ENCODE assay signal across 19 cellular contexts in the genomic region with DNA sequence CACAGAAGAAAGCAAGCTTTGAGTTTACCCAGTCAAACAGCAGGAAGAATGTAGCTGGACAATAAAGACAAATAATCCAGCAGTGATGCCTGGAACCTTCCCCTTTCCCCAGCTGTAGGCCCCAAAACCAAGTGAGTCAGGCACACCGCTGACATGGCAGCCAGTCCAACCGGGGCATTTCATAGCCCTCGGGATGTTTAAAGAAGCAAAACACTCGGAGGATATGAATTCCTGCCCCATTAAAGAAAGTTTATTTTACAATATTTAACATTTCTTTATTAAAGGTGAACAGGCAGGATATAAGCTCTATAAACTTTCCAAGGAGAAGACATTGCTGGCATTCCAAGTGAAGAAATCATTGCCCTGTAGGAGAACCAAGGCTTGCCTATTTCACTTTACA.
DNase-seq lines count a peak whose midpoint lies in the region; ATAC-seq and TF ChIP-seq lines count a peak whose summit lies in the region.
"Had no signal": no experiment of that assay in that cellular context is flagged by ENCODE, and none has a peak within 500 bp of the region (broad histone marks: within the 10 kb centered on the region; RNA-seq: fewer than 3 reads in every experiment).

No MANE protein-coding gene starts in this region.

- ATAC-seq in gastroesophageal sphincter (peak; percentile 39), upper lobe of left lung (ENCODE audit: low FRiP score in 2 of 2) (no peak)
- ATAC-seq: activated naive CD8-positive, alpha-beta T cell treated with anti-CD3 and anti-CD28 coated beads, Interleukin-2, amount 50 U/mL, for 24 hours; effector memory CD8-positive, alpha-beta T cell; left colon had no signal

- H3K27me3 ChIP-seq in GM23248 (replicated peaks; ENCODE audit: insufficient read depth) = no peaks in the 10 kb centered on the region
- H3K27me3 ChIP-seq in SJSA1 (replicated peaks) = no peaks in the 10 kb centered on the region
- H3K27me3 ChIP-seq in gastroesophageal sphincter = no peaks in the 10 kb centered on the region
- no peaks in the 10 kb centered on the region for H3K27me3 ChIP-seq in smooth muscle cell (ENCODE audit: low read depth)
- H3K27me3 ChIP-seq in neuronal stem cell (ENCODE audit: control insufficient read depth in 3 of 3, insufficient read depth in 3 of 3, low read depth in 1 of 3, low read length in 3 of 3) = no peaks in the 10 kb centered on the region
- no peaks in the 10 kb centered on the region for H3K27me3 ChIP-seq in upper lobe of left lung

- H3K36me3 Mint-ChIP-seq in activated T-cell treated with anti-CD3 and anti-CD28 coated beads, Interleukin-2, amount 50 U/mL, for 24 hours (ENCODE audit: low read depth) = no peaks in the 10 kb centered on the region

- H3F3A ChIP-seq in GM23248 (ENCODE audit: insufficient read depth) = peaks cover 42% of the 10 kb centered on the region
- H3F3A ChIP-seq in smooth muscle cell (ENCODE audit: low read depth) = no peaks in the 10 kb centered on the region

- H4K20me1 ChIP-seq in GM23248 (ENCODE audit: insufficient read depth) (no peaks in the 10 kb centered on the region), smooth muscle cell (ENCODE audit: low read depth) (no peaks in the 10 kb centered on the region)

- H2BK15ac ChIP-seq in neuronal stem cell (ENCODE audit: low read length) = no peak overlapping the region

- in situ Hi-C loops in GM23248 (cut with MboI) = no loop called here

- no peak overlapping the region for H2BK5ac ChIP-seq in neuronal stem cell (ENCODE audit: low read length)

- H3K79me2 ChIP-seq in GM23248 (ENCODE audit: insufficient read depth) (no peaks in the 10 kb centered on the region), smooth muscle cell (ENCODE audit: low read depth) (no peaks in the 10 kb centered on the region)

- H3K27ac ChIP-seq in GM23248 = no peak overlapping the region
- H3K27ac ChIP-seq in SJSA1 = peak overlapping the region; percentile 23
- peak overlapping the region; percentile 0 to 80 (median 66) for H3K27ac ChIP-seq in gastroesophageal sphincter
- peak overlapping the region; percentile 68 for H3K27ac ChIP-seq in smooth muscle cell (ENCODE audit: low read depth)
- H3K27ac ChIP-seq in neuronal stem cell (replicated peaks; ENCODE audit: low read length) = no peak overlapping the region
- H3K27ac ChIP-seq in upper lobe of left lung = no peak overlapping the region
- H3K27ac ChIP-seq: C4-2B, SK-N-MC had no signal

- H4K8ac ChIP-seq in neuronal stem cell (ENCODE audit: low read depth, low read length) = no peak overlapping the region

- no peak overlapping the region for H3K14ac ChIP-seq in neuronal stem cell (ENCODE audit: low read length)

- H4K91ac ChIP-seq in neuronal stem cell (ENCODE audit: low read depth, low read length, poor library complexity) = no peak overlapping the region

- H3K4me3 ChIP-seq in GM23248 (no peak overlapping the region), SJSA1 (no peak overlapping the region), gastroesophageal sphincter (no peak overlapping the region), smooth muscle cell (no peak overlapping the region), neuronal stem cell (ENCODE audit: low read length in 2 of 2) (no peak overlapping the region), upper lobe of left lung (no peak overlapping the region)
- H3K4me3 ChIP-seq: SK-N-MC had no signal

- DNase-seq in GM23248 (peak; percentile 38), SJSA1 (ENCODE audit: low read depth in 1 of 2, low spot score in 2 of 2) (peak; percentile 60 to 69), smooth muscle cell (lab: John Stamatoyannopoulos, UW; ENCODE audit: unreplicated experiment) (no peak), neuronal stem cell (ENCODE audit: low spot score) (no peak), upper lobe of left lung (no peak)
- no peak for DNase-seq in activated T-cell treated with anti-CD3 and anti-CD28 coated beads, Interleukin-2, amount 50 U/mL, for 24 hours
- DNase-seq: activated naive CD8-positive, alpha-beta T cell treated with anti-CD3 and anti-CD28 coated beads, Interleukin-2, amount 50 U/mL, for 24 hours; central memory CD4-positive, alpha-beta T cell; effector memory CD8-positive, alpha-beta T cell; hypothalamus; left colon; NCI-H1436; NCI-H526 treated with DMSO at 0.1 percent for 48 hours; nucleus accumbens had no signal

- TF ChIP-seq CTCF in gastroesophageal sphincter (IDR thresholded peaks at IDR 0.05) (no peak), smooth muscle cell (IDR thresholded peaks at IDR 0.05; ENCODE audit: borderline replicate concordance, insufficient read depth, poor library complexity, severe bottlenecking) (no peak), upper lobe of left lung (IDR thresholded peaks at IDR 0.05) (no peak)

- TF ChIP-seq POLR2A in gastroesophageal sphincter (IDR thresholded peaks at IDR 0.05) (no peak), upper lobe of left lung (IDR thresholded peaks at IDR 0.05) (no peak)

- no peak overlapping the region for H3K27ac Mint-ChIP-seq in activated T-cell treated with anti-CD3 and anti-CD28 coated beads, Interleukin-2, amount 50 U/mL, for 24 hours
- H3K27ac Mint-ChIP-seq: activated naive CD8-positive, alpha-beta T cell treated with anti-CD3 and anti-CD28 coated beads, Interleukin-2, amount 50 U/mL, for 24 hours; activated T-helper 2 cell treated with anti-CD3 and anti-CD28 coated beads, Interferon-gamma antibody, Interleukin-2, Interleukin-4, amounts not matched to agents 10 μg/mL and 5 μg/mL and 100 μg/mL, durations not matched to agents 14 hours and 24 hours and 36 hours; effector memory CD8-positive, alpha-beta T cell; stimulated activated naive CD8-positive, alpha-beta T cell treated with anti-CD3 and anti-CD28 coated beads, Interleukin-15, Interleukin-2, amounts not matched to agents 100 ng/mL and 50 ng/mL, for 24 hours had no signal

- H3K36me3 ChIP-seq in GM23248 (ENCODE audit: low read depth) (no peaks in the 10 kb centered on the region), SJSA1 (no peaks in the 10 kb centered on the region), gastroesophageal sphincter (no peaks in the 10 kb centered on the region), smooth muscle cell (ENCODE audit: low read depth) (no peaks in the 10 kb centered on the region), neuronal stem cell (replicated peaks in 1 of 2; ENCODE audit: control insufficient read depth in 2 of 2, insufficient read depth in 2 of 2, low read length in 2 of 2) (no peaks in the 10 kb centered on the region), upper lobe of left lung (no peaks in the 10 kb centered on the region)

- 69 to 70% methylated on average over 4 of the region's 4 CpGs for WGBS in GM23248 (ENCODE audit: low coverage in 1 of 2, low lambda C conversion rate in 2 of 2, missing lambda C conversion rate in 2 of 2), 2 experiments
- WGBS in gastroesophageal sphincter (ENCODE audit: low coverage in 1 of 2), 2 donors = 66% methylated on average over 4 of the region's 4 CpGs; no CpG with 5 or more reads in 1 of the 2 donors
- 73% methylated on average over 4 of the region's 4 CpGs for WGBS in smooth muscle cell (ENCODE audit: low lambda C conversion rate)
- WGBS in neuronal stem cell (ENCODE audit: extremely low coverage in 2 of 2, insufficient read length in 2 of 2, insufficient replicate concordance in 1 of 2), 2 donors = no CpG with 5 or more reads among the region's 4 CpGs
- WGBS in upper lobe of left lung, 2 donors = 64 to 75% methylated on average over 4 of the region's 4 CpGs

- no peaks in the 10 kb centered on the region for H3K4me1 Mint-ChIP-seq in activated T-cell treated with anti-CD3 and anti-CD28 coated beads, Interleukin-2, amount 50 U/mL, for 24 hours (ENCODE audit: low read depth)

- H3K18ac ChIP-seq in neuronal stem cell (ENCODE audit: low read length) = no peak overlapping the region

- H3K27me3 Mint-ChIP-seq in activated T-cell treated with anti-CD3 and anti-CD28 coated beads, Interleukin-2, amount 50 U/mL, for 24 hours = no peaks in the 10 kb centered on the region
- H3K27me3 Mint-ChIP-seq: activated naive CD8-positive, alpha-beta T cell treated with anti-CD3 and anti-CD28 coated beads, Interleukin-2, amount 50 U/mL, for 24 hours; effector memory CD8-positive, alpha-beta T cell; stimulated activated naive CD8-positive, alpha-beta T cell treated with anti-CD3 and anti-CD28 coated beads, Interleukin-15, Interleukin-2, amounts not matched to agents 100 ng/mL and 50 ng/mL, for 24 hours had no signal

- no peak overlapping the region for H2AK5ac ChIP-seq in neuronal stem cell (ENCODE audit: low read depth, low read length)

- H2BK120ac ChIP-seq in neuronal stem cell (ENCODE audit: low read depth, low read length) = no peak overlapping the region

- TF ChIP-seq EP300 in gastroesophageal sphincter (IDR thresholded peaks at IDR 0.05) (no peak), upper lobe of left lung (IDR thresholded peaks at IDR 0.05) (no peak)

- H3K4ac ChIP-seq in neuronal stem cell (ENCODE audit: low read length) = no peak overlapping the region

- no peaks in the 10 kb centered on the region for H3K79me1 ChIP-seq in neuronal stem cell (ENCODE audit: low read depth, low read length)

- H3K9ac ChIP-seq in GM23248 (no peak overlapping the region), smooth muscle cell (ENCODE audit: low read depth) (peak overlapping the region; percentile 31), neuronal stem cell (ENCODE audit: low read depth, low read length, poor library complexity) (no peak overlapping the region)

- H3K9me2 ChIP-seq in GM23248 (ENCODE audit: insufficient read depth) = peaks cover 4% of the 10 kb centered on the region; the same call in 1 of the 2 replicates

- H2AFZ ChIP-seq in GM23248 (no peak overlapping the region), smooth muscle cell (ENCODE audit: low read depth) (no peak overlapping the region), neuronal stem cell (ENCODE audit: low read length) (no peak overlapping the region)

- peaks cover 36% of the 10 kb centered on the region for H3K4me1 ChIP-seq in GM23248 (ENCODE audit: insufficient read depth)
- H3K4me1 ChIP-seq in SJSA1 (replicated peaks) = peaks cover 31% of the 10 kb centered on the region
- H3K4me1 ChIP-seq in gastroesophageal sphincter = peaks cover 0 to 79% (median 16%) of the 10 kb centered on the region in 3 donors
- peaks cover 27% of the 10 kb centered on the region for H3K4me1 ChIP-seq in smooth muscle cell (ENCODE audit: low read depth)
- peaks cover 19 to 31% of the 10 kb centered on the region in 2 donors for H3K4me1 ChIP-seq in neuronal stem cell (ENCODE audit: control insufficient read depth in 2 of 2, insufficient read depth in 1 of 2, low read depth in 1 of 2, low read length in 2 of 2)
- H3K4me1 ChIP-seq in upper lobe of left lung = peaks cover 0 to 8% (median 2%) of the 10 kb centered on the region in 4 donors

- H3K9me3 Mint-ChIP-seq in activated T-cell treated with anti-CD3 and anti-CD28 coated beads, Interleukin-2, amount 50 U/mL, for 24 hours = no peaks in the 10 kb centered on the region
- H3K9me3 Mint-ChIP-seq: activated naive CD8-positive, alpha-beta T cell treated with anti-CD3 and anti-CD28 coated beads, Interleukin-2, amount 50 U/mL, for 24 hours; activated T-helper 2 cell treated with anti-CD3 and anti-CD28 coated beads, Interferon-gamma antibody, Interleukin-2, Interleukin-4, amounts not matched to agents 10 μg/mL and 5 μg/mL and 100 μg/mL, durations not matched to agents 14 hours and 24 hours and 36 hours; effector memory CD8-positive, alpha-beta T cell; stimulated activated naive CD8-positive, alpha-beta T cell treated with anti-CD3 and anti-CD28 coated beads, Interleukin-15, Interleukin-2, amounts not matched to agents 100 ng/mL and 50 ng/mL, for 24 hours had no signal

- no peak overlapping the region for H3K4me2 ChIP-seq in GM23248 (ENCODE audit: unreplicated experiment)
- no peak overlapping the region for H3K4me2 ChIP-seq in smooth muscle cell
- H3K4me2 ChIP-seq in neuronal stem cell (ENCODE audit: insufficient read depth, low read length, poor library complexity, severe bottlenecking) = no peak overlapping the region

- H3K23ac ChIP-seq in neuronal stem cell (ENCODE audit: low read depth, low read length, poor library complexity) = no peak overlapping the region

- no peak overlapping the region for H2BK12ac ChIP-seq in neuronal stem cell (ENCODE audit: low read length)

- no peaks in the 10 kb centered on the region for H3K9me3 ChIP-seq in GM23248 (ENCODE audit: low read depth)
- no peaks in the 10 kb centered on the region for H3K9me3 ChIP-seq in SJSA1 (replicated peaks)
- no peaks in the 10 kb centered on the region for H3K9me3 ChIP-seq in gastroesophageal sphincter
- no peaks in the 10 kb centered on the region for H3K9me3 ChIP-seq in smooth muscle cell (replicated peaks; ENCODE audit: low read depth)
- H3K9me3 ChIP-seq in neuronal stem cell (replicated peaks in 1 of 2; ENCODE audit: control insufficient read depth in 2 of 2, insufficient read depth in 1 of 2, low read depth in 1 of 2, low read length in 2 of 2) = no peaks in the 10 kb centered on the region
- H3K9me3 ChIP-seq in upper lobe of left lung = no peaks in the 10 kb centered on the region

- H3K4me3 Mint-ChIP-seq in activated T-cell treated with anti-CD3 and anti-CD28 coated beads, Interleukin-2, amount 50 U/mL, for 24 hours = no peak overlapping the region
- H3K4me3 Mint-ChIP-seq: activated naive CD8-positive, alpha-beta T cell treated with anti-CD3 and anti-CD28 coated beads, Interleukin-2, amount 50 U/mL, for 24 hours; effector memory CD8-positive, alpha-beta T cell; stimulated activated naive CD8-positive, alpha-beta T cell treated with anti-CD3 and anti-CD28 coated beads, Interleukin-15, Interleukin-2, amounts not matched to agents 100 ng/mL and 50 ng/mL, for 24 hours had no signal

Comparison
In these comparisons a context has a peak if more than half of its experiments do, and no peak if none do; other contexts are left out.
1. DNase-seq: peak in GM23248 (single experiment) and SJSA1 (2 of 2); none in smooth muscle cell (single experiment), neuronal stem cell (single experiment), upper lobe of left lung (0 of 2) and activated T-cell treated with anti-CD3 and anti-CD28 coated beads, Interleukin-2, amount 50 U/mL, for 24 hours (single experiment).
2. H3K27ac ChIP-seq: peak in SJSA1 (single experiment), gastroesophageal sphincter (4 of 4) and smooth muscle cell (single experiment); none in GM23248 (single experiment), neuronal stem cell (single experiment) and upper lobe of left lung (0 of 4).